ENCODE assay signal across 1 cellular context in genomic region chr22:38872172-38872830, GRCh38.
TF ChIP-seq lines count a peak whose summit lies in the region.

Gene CBX6 (minus strand): TSS chr22:38872216. CDS start chr22:38872190, 26 bp downstream.

TF ChIP-seq in SK-N-SH, 30 proteins besides CTCF, POLR2A, EP300 and RAD21 (continued from another document):
- TF ChIP-seq FOSL2 (IDR thresholded peaks at IDR 0.05; ENCODE audit: borderline replicate concordance, low read depth): no peak
- no peak for TF ChIP-seq POLR2AphosphoS5 (IDR thresholded peaks at IDR 0.05; ENCODE audit: low read depth, low read length)
